ENCODE assay signal across 10 cellular contexts in the genomic region with DNA sequence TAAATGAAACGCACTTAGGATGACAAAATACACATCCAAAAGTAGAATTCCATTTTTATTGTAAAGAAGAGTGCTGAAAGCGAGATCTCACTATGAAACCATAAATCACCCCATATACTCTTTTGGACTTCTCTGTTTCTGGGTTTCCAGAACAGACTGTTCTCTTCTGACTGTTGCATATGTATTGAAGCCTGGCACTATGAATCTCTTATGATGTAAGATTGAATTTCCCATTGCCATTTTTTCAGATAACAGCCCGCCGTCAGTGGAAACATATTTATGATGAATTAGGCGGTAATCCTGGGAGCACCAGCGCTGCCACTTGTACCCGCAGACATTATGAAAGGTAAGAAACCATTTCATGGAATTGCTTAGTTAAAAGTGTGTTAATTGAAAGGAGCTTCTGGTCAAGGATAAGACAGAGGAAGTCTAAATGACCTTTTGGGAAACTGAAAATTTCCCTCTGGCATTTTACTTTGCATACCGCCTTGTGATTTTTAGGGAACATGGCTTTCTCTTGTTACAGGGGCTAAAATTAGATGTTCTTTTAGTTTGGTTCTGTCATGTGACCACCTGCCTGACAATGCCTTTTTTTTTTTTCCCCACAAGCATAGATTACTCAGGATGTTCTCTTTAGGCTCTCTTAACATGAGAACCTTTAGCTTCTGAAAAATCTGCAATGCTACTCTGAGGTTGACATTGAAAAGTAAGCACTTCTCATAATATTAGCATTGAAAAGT.
A peak's percentile ranks its signal among the peaks of the same experiment; 100 is the strongest.
DNase-seq lines count a peak whose midpoint lies in the region; ATAC-seq and TF ChIP-seq lines count a peak whose summit lies in the region.
"Had no signal": no experiment of that assay in that cellular context is flagged by ENCODE, and none has a peak within 500 bp of the region (broad histone marks: within the 10 kb centered on the region; RNA-seq: fewer than 3 reads in every experiment).

No MANE protein-coding gene starts in this region.

- H3F3A ChIP-seq in SK-N-SH (replicated peaks; ENCODE audit: insufficient read depth): peaks cover 21% of the 10 kb centered on the region

- H3K9me2 ChIP-seq in Karpas-422 (replicated peaks; ENCODE audit: insufficient read depth, low read length) (no peaks in the 10 kb centered on the region), SK-N-SH (no peaks in the 10 kb centered on the region)

- H3K27ac ChIP-seq in ascending aorta: peak overlapping the region; percentile 55
- peak overlapping the region; percentile 16 for H3K27ac ChIP-seq in muscle layer of duodenum (ENCODE audit: low read length)
- peak overlapping the region; percentile 27 to 59 for H3K27ac ChIP-seq in thoracic aorta
- no peak overlapping the region for H3K27ac ChIP-seq in Karpas-422 (ENCODE audit: low read length)
- no peak overlapping the region; a peak in 1 of 4 replicates for H3K27ac ChIP-seq in SK-N-SH (ENCODE audit: low read depth in 2 of 2, low read length in 1 of 2)

- CTCF ChIA-PET in activated CD4-positive, alpha-beta memory T cell treated with anti-CD3 and anti-CD28 coated beads for 36 hours (lab: Charles Lee): interaction anchor here (0.7 to 1.5 kb wide), 2 partner anchors 23 to 175 kb away, joined by 3 read pairs; no protein-coding TSS in a partner anchor
- CTCF ChIA-PET in activated CD4-positive, alpha-beta memory T cell treated with anti-CD3 and anti-CD28 coated beads, Interleukin-2, amount 10 ng/mL, durations not matched to agents 7 days and 5 days (lab: Charles Lee): interaction anchor here (0.6 to 0.7 kb wide), 2 partner anchors 10 to 1115 kb away, joined by 3 to 4 read pairs; no protein-coding TSS in a partner anchor
- CTCF ChIA-PET in SK-N-SH (lab: Yijun Ruan, JAX): interaction anchor here (1.4 to 1.9 kb wide), 4 partner anchors 11 to 175 kb away, joined by 3 to 6 read pairs (median 4); no protein-coding TSS in a partner anchor

- H3K4me1 ChIP-seq in ascending aorta: peaks cover 11 to 50% of the 10 kb centered on the region in 2 donors
- H3K4me1 ChIP-seq in muscle layer of duodenum (ENCODE audit: control insufficient read depth in 1 of 2, insufficient read depth in 2 of 2, low read length in 2 of 2): peaks cover 0 to 21% of the 10 kb centered on the region in 2 donors
- peaks cover 45 to 73% of the 10 kb centered on the region in 2 donors for H3K4me1 ChIP-seq in thoracic aorta (ENCODE audit: control insufficient read depth in 1 of 2, low read depth in 2 of 2)
- peaks cover 8% of the 10 kb centered on the region for H3K4me1 ChIP-seq in Karpas-422 (ENCODE audit: low read length)
- H3K4me1 ChIP-seq in SK-N-SH (ENCODE audit: control insufficient read depth in 1 of 2, insufficient read depth in 2 of 2, low read depth in 1 of 2, low read length in 1 of 2): peaks cover 12 to 45% of the 10 kb centered on the region in 2 experiments

- H3K4me3 ChIP-seq in ascending aorta: no peak overlapping the region
- H3K4me3 ChIP-seq in muscle layer of duodenum (ENCODE audit: low read depth in 1 of 2, low read length in 2 of 2): no peak overlapping the region
- no peak overlapping the region for H3K4me3 ChIP-seq in thoracic aorta
- no peak overlapping the region for H3K4me3 ChIP-seq in Karpas-422 (ENCODE audit: low read length)
- H3K4me3 ChIP-seq in SK-N-SH (ENCODE audit: low read depth in 2 of 2, low read length in 1 of 2): no peak overlapping the region

- no peak overlapping the region for H3K4me2 ChIP-seq in Karpas-422 (ENCODE audit: low read depth, low read length, poor library complexity, severe bottlenecking)
- no peak overlapping the region for H3K4me2 ChIP-seq in SK-N-SH

- H3K9ac ChIP-seq in Karpas-422 (ENCODE audit: low read length): no peak overlapping the region
- no peak overlapping the region for H3K9ac ChIP-seq in SK-N-SH

- peak overlapping the region; percentile 66 for H3K27ac Mint-ChIP-seq in activated CD4-positive, alpha-beta memory T cell treated with anti-CD3 and anti-CD28 coated beads for 36 hours
- no peak overlapping the region for H3K27ac Mint-ChIP-seq in activated CD4-positive, alpha-beta memory T cell treated with anti-CD3 and anti-CD28 coated beads, Interleukin-2, amount 10 ng/mL, durations not matched to agents 7 days and 5 days

- no peak for DNase-seq in activated CD4-positive, alpha-beta memory T cell treated with anti-CD3 and anti-CD28 coated beads for 36 hours
- no peak for DNase-seq in activated CD4-positive, alpha-beta memory T cell treated with anti-CD3 and anti-CD28 coated beads, Interleukin-2, amount 10 ng/mL, durations not matched to agents 7 days and 5 days
- DNase-seq in ascending aorta (ENCODE audit: low spot score in 2 of 2) (no peak), thoracic aorta (ENCODE audit: low spot score) (no peak), Karpas-422 (no peak), GOT3 (lab: John Stamatoyannopoulos, UW) (no peak), SK-N-SH (no peak)
- DNase-seq: midbrain, NCI-H1092 had no signal

- no peak overlapping the region for H3K4me3 Mint-ChIP-seq in activated CD4-positive, alpha-beta memory T cell treated with anti-CD3 and anti-CD28 coated beads for 36 hours
- no peak overlapping the region for H3K4me3 Mint-ChIP-seq in activated CD4-positive, alpha-beta memory T cell treated with anti-CD3 and anti-CD28 coated beads, Interleukin-2, amount 10 ng/mL, durations not matched to agents 7 days and 5 days

- TF ChIP-seq EP300 in SK-N-SH (IDR thresholded peaks at IDR 0.05; ENCODE audit: borderline replicate concordance in 1 of 2, low read depth in 1 of 2, low read length in 1 of 2): no peak

- H4K20me1 ChIP-seq in Karpas-422 (ENCODE audit: insufficient read depth, low read depth, low read length): no peaks in the 10 kb centered on the region
- H4K20me1 ChIP-seq in SK-N-SH (ENCODE audit: insufficient read depth): no peaks in the 10 kb centered on the region

- no peak for ATAC-seq in thoracic aorta (ENCODE audit: insufficient number of reproducible peaks, low FRiP score, low read depth)

- H3K9me3 ChIP-seq in ascending aorta (no peaks in the 10 kb centered on the region), muscle layer of duodenum (ENCODE audit: control insufficient read depth in 1 of 2, low read length in 2 of 2) (no peaks in the 10 kb centered on the region), thoracic aorta (no peaks in the 10 kb centered on the region), Karpas-422 (ENCODE audit: low read length) (no peaks in the 10 kb centered on the region), SK-N-SH (no peaks in the 10 kb centered on the region)

- H3K27me3 ChIP-seq in ascending aorta (no peaks in the 10 kb centered on the region), muscle layer of duodenum (ENCODE audit: low read depth, low read length) (no peaks in the 10 kb centered on the region), thoracic aorta (replicated peaks; ENCODE audit: insufficient read depth) (no peaks in the 10 kb centered on the region), Karpas-422 (ENCODE audit: low read length) (no peaks in the 10 kb centered on the region), SK-N-SH (ENCODE audit: insufficient read depth) (no peaks in the 10 kb centered on the region)

- H3K36me3 Mint-ChIP-seq in activated CD4-positive, alpha-beta memory T cell treated with anti-CD3 and anti-CD28 coated beads for 36 hours: peaks cover 90% of the 10 kb centered on the region
- H3K36me3 Mint-ChIP-seq in activated CD4-positive, alpha-beta memory T cell treated with anti-CD3 and anti-CD28 coated beads, Interleukin-2, amount 10 ng/mL, durations not matched to agents 7 days and 5 days (ENCODE audit: low read depth): peaks cover 95% of the 10 kb centered on the region

- H3K79me2 ChIP-seq in Karpas-422 (ENCODE audit: low read length) (no peaks in the 10 kb centered on the region), SK-N-SH (ENCODE audit: insufficient read depth) (peaks cover 73% of the 10 kb centered on the region)

- H3K9me3 Mint-ChIP-seq in activated CD4-positive, alpha-beta memory T cell treated with anti-CD3 and anti-CD28 coated beads for 36 hours: no peaks in the 10 kb centered on the region
- H3K9me3 Mint-ChIP-seq in activated CD4-positive, alpha-beta memory T cell treated with anti-CD3 and anti-CD28 coated beads, Interleukin-2, amount 10 ng/mL, durations not matched to agents 7 days and 5 days: no peaks in the 10 kb centered on the region

- H3K4me1 Mint-ChIP-seq in activated CD4-positive, alpha-beta memory T cell treated with anti-CD3 and anti-CD28 coated beads for 36 hours (ENCODE audit: low read depth): peaks cover 85% of the 10 kb centered on the region
- H3K4me1 Mint-ChIP-seq in activated CD4-positive, alpha-beta memory T cell treated with anti-CD3 and anti-CD28 coated beads, Interleukin-2, amount 10 ng/mL, durations not matched to agents 7 days and 5 days: peaks cover 78% of the 10 kb centered on the region

- peaks cover 31 to 81% of the 10 kb centered on the region in 2 donors for H3K36me3 ChIP-seq in ascending aorta
- H3K36me3 ChIP-seq in muscle layer of duodenum (ENCODE audit: control insufficient read depth in 1 of 2, insufficient read depth in 2 of 2, low read length in 2 of 2): peaks cover 31 to 51% of the 10 kb centered on the region in 2 donors
- peaks cover 29% of the 10 kb centered on the region for H3K36me3 ChIP-seq in thoracic aorta
- no peaks in the 10 kb centered on the region for H3K36me3 ChIP-seq in Karpas-422 (ENCODE audit: insufficient read depth, low read length)
- peaks cover 71 to 86% of the 10 kb centered on the region in 2 experiments for H3K36me3 ChIP-seq in SK-N-SH (replicated peaks in 1 of 2; ENCODE audit: control insufficient read depth in 1 of 2, insufficient read depth in 2 of 2, low read length in 1 of 2)

- intact Hi-C loops in activated CD4-positive, alpha-beta memory T cell treated with anti-CD3 and anti-CD28 coated beads for 36 hours (cut with micrococcal nuclease): no loop called here
- intact Hi-C loops in ascending aorta (cut with DNase I): no loop called here

- no peak for TF ChIP-seq RAD21 in SK-N-SH (IDR thresholded peaks at IDR 0.05; ENCODE audit: low read length)

- WGBS in SK-N-SH (ENCODE audit: low lambda C conversion rate): 92% methylated on average over 8 of the region's 8 CpGs

- H3K27me3 Mint-ChIP-seq in activated CD4-positive, alpha-beta memory T cell treated with anti-CD3 and anti-CD28 coated beads for 36 hours: no peaks in the 10 kb centered on the region
- H3K27me3 Mint-ChIP-seq in activated CD4-positive, alpha-beta memory T cell treated with anti-CD3 and anti-CD28 coated beads, Interleukin-2, amount 10 ng/mL, durations not matched to agents 7 days and 5 days: no peaks in the 10 kb centered on the region

- H2AFZ ChIP-seq in Karpas-422 (ENCODE audit: low read length) (no peak overlapping the region), SK-N-SH (ENCODE audit: low read depth) (no peak overlapping the region)

- TF ChIP-seq CTCF in ascending aorta (IDR thresholded peaks at IDR 0.05): no peak
- TF ChIP-seq CTCF in thoracic aorta (IDR thresholded peaks at IDR 0.05): no peak
- no peak for TF ChIP-seq CTCF in SK-N-SH (IDR thresholded peaks at IDR 0.05)

- POLR2A ChIA-PET in activated CD4-positive, alpha-beta memory T cell treated with anti-CD3 and anti-CD28 coated beads for 36 hours (lab: Charles Lee): interaction anchor here (1.1 kb wide), 1 partner anchor 17 kb away, joined by 5 read pairs; no protein-coding TSS in a partner anchor
- POLR2A ChIA-PET in activated CD4-positive, alpha-beta memory T cell treated with anti-CD3 and anti-CD28 coated beads, Interleukin-2, amount 10 ng/mL, durations not matched to agents 7 days and 5 days (lab: Charles Lee): interaction anchor here (0.6 to 14.7 kb wide), 7 partner anchors 9 to 1320 kb away, joined by 3 to 216 read pairs (median 3); no protein-coding TSS in a partner anchor
- POLR2A ChIA-PET in SK-N-SH (lab: Yijun Ruan, JAX): no interaction called here

Comparison
In these comparisons a context has a peak if more than half of its experiments do, and no peak if none do; other contexts are left out.
1. H3K27ac ChIP-seq: peak in ascending aorta (2 of 2), muscle layer of duodenum (single experiment) and thoracic aorta (2 of 2); none in Karpas-422 (single experiment) and SK-N-SH (0 of 2).